In the genomic region with DNA sequence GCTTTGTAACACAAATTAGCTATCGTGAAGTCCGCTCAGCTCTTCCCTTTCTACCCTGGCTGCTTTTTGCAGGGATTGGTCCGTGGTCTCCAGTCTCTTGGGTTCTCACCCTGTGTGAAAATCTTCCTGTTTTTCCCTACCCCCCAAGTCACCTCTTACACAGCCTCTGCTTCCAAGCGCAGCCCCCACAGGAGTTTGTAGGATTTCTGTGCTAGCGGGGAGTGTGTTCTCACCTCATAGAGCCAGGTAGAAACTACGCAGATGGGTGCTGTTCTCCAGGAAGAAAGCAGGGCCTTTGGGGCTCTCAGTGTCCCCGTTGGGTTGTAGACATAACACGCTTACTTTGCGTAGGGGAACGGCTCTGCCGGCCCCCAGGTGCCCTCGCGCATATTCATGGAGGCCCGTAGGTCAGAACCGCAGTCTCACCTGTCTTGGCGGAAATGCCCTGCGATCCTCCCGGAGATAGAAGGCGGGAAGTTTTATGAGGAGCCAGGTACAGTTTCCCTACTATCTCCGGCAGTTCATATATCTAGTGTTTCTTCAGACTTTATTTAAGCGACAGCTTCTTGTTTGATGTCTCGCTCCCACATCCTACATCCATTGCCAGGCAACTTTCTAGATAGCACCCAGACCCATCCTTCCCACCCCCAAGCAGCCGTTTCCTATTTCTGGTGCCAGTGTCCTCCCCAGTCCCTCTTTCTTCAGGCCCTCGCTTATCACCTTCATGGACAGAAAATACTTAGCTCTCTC, we compare ENCODE assay signal across 8 cellular contexts. TPM values are rescaled to one million over a fixed set of nuclear protein-coding genes. Genes with fewer than 3 reads are reported as not detected.
DNase-seq lines count a peak whose midpoint lies in the region; FAIRE-seq and TF ChIP-seq lines count a peak whose summit lies in the region.
"Not testable (repeated sequence)": the region's sequence is repeated elsewhere in the genome, so short reads cannot be mapped to it uniquely, and the experiment has no call there.

No MANE protein-coding gene starts in this region.

- H3K9me3 ChIP-seq in BE2C; GM23248 (ENCODE audit: low read depth); H1 (ENCODE audit: insufficient read depth in 2 of 2, low read depth in 1 of 2, low read length in 1 of 2); mesodermal cell (ENCODE audit: control insufficient read depth, low read length): not testable (repeated sequence)

- H3K23me2 ChIP-seq in H1 (ENCODE audit: low read depth, low read length): not testable (repeated sequence)

- H3K4me1 Mint-ChIP-seq in activated T-cell treated with anti-CD3 and anti-CD28 coated beads, Interleukin-2, amount 50 U/mL, for 24 hours (ENCODE audit: low read depth): peaks cover 44% of the 10 kb centered on the region

- not testable (repeated sequence) for H3K14ac ChIP-seq in H1 (ENCODE audit: insufficient read length)

- H3K9me3 Mint-ChIP-seq in activated T-cell treated with anti-CD3 and anti-CD28 coated beads, Interleukin-2, amount 50 U/mL, for 24 hours: not testable (repeated sequence)

- H2BK20ac ChIP-seq in H1 (ENCODE audit: low read length): not testable (repeated sequence)

- H3K36me3 Mint-ChIP-seq in activated T-cell treated with anti-CD3 and anti-CD28 coated beads, Interleukin-2, amount 50 U/mL, for 24 hours (ENCODE audit: low read depth): not testable (repeated sequence)

- peak overlapping the region; percentile 100 for H3K27ac Mint-ChIP-seq in activated T-cell treated with anti-CD3 and anti-CD28 coated beads, Interleukin-2, amount 50 U/mL, for 24 hours

- H3K4me2 ChIP-seq in GM23248 (ENCODE audit: unreplicated experiment): not testable (repeated sequence)
- peak overlapping the region; percentile 70 to 91 for H3K4me2 ChIP-seq in H1 (ENCODE audit: insufficient read depth in 1 of 2, low read depth in 2 of 2, low read length in 2 of 2)

- not testable (repeated sequence) for H2BK15ac ChIP-seq in H1 (ENCODE audit: low read length)

- DNase-seq in BE2C: peak; percentile 28
- peak; percentile 87 for DNase-seq in GM23248
- DNase-seq in NCI-H1092 (lab: John Stamatoyannopoulos, UW): peak; percentile 65
- DNase-seq in SIG-M5 treated with dmso at 0.1 percent for 504 hours (lab: John Stamatoyannopoulos, UW; ENCODE audit: unreplicated experiment): peak; percentile 44
- DNase-seq in activated T-cell treated with anti-CD3 and anti-CD28 coated beads, Interleukin-2, amount 50 U/mL, for 24 hours: peak; percentile 88
- DNase-seq in H1 (ENCODE audit: low read depth in 1 of 2, low spot score in 2 of 2): peak in 1 of 2 experiments; percentile 78
- DNase-seq in stimulated activated CD4-positive, alpha-beta T cell treated with anti-CD3 and anti-CD28 coated beads, Interleukin-4, amount 100 ng/mL, for 48 hours (ENCODE audit: low read depth in 2 of 2): peak; percentile 68 to 71

- POLR2A ChIA-PET in H1 (lab: Charles Lee; ENCODE audit: partially characterized antibody): interaction anchor here (0.8 to 2.8 kb wide), 8 partner anchors 8 to 258 kb away, joined by 3 to 28 read pairs (median 3); partner anchors contain the start of gene CROCC

- H2BK12ac ChIP-seq in H1 (ENCODE audit: low read depth, low read length): not testable (repeated sequence)

- CTCF ChIA-PET in H1 (lab: Charles Lee; ENCODE audit: partially characterized antibody): interaction anchor here (0.7 to 1.4 kb wide), 4 partner anchors 11 to 330 kb away, joined by 3 to 5 read pairs (median 3); no protein-coding TSS in a partner anchor

- not testable (repeated sequence) for H4K20me1 ChIP-seq in GM23248 (ENCODE audit: insufficient read depth); H1 (replicated peaks in 1 of 2; ENCODE audit: control insufficient read depth in 1 of 2, insufficient read depth in 2 of 2, low read length in 2 of 2)

- H3K4me3 Mint-ChIP-seq in activated T-cell treated with anti-CD3 and anti-CD28 coated beads, Interleukin-2, amount 50 U/mL, for 24 hours: peak overlapping the region; percentile 78

- H4K5ac ChIP-seq in H1 (ENCODE audit: insufficient read length, low read depth, low read length): peak overlapping the region; percentile 80

- H3K27ac ChIP-seq in GM23248 (peak overlapping the region; percentile 43), H1 (ENCODE audit: low read depth, low read length) (peak overlapping the region; percentile 86), mesodermal cell (ENCODE audit: low read depth, low read length, severe bottlenecking) (peak overlapping the region; percentile 98)

- H3K36me3 ChIP-seq in BE2C; GM23248 (ENCODE audit: low read depth); H1 (ENCODE audit: control insufficient read depth in 2 of 4, insufficient read depth in 4 of 4, low read length in 3 of 4); mesodermal cell (ENCODE audit: control insufficient read depth, insufficient read depth, low read length): not testable (repeated sequence)

- peak overlapping the region; percentile 54 for H3K4me3 ChIP-seq in BE2C (ENCODE audit: low read depth, low read length)
- H3K4me3 ChIP-seq in GM23248: 0 out of 2 replicates have a peak overlapping the region, but pooled peaks have one; percentile 25
- peak overlapping the region; percentile 39 to 59 (median 42); a peak in 7 of 8 replicates for H3K4me3 ChIP-seq in H1 (ENCODE audit: extremely low read depth in 1 of 4, insufficient read depth in 2 of 4, low read depth in 3 of 4, low read length in 4 of 4)
- H3K4me3 ChIP-seq in mesodermal cell (ENCODE audit: extremely low read depth, insufficient read depth, low read length, poor library complexity, severe bottlenecking): peak overlapping the region; percentile 18

- H3K9ac ChIP-seq in GM23248: not testable (repeated sequence)
- H3K9ac ChIP-seq in H1 (replicated peaks in 1 of 4; ENCODE audit: extremely low read depth in 1 of 4, low read depth in 3 of 4, low read length in 3 of 4): peak overlapping the region in 3 of 4 experiments; percentile 38 to 57 (median 49); a peak in 6 of 7 replicates

- not testable (repeated sequence) for H3K79me1 ChIP-seq in H1 (ENCODE audit: low read depth, low read length)

- not testable (repeated sequence) for H4K91ac ChIP-seq in H1 (replicated peaks; ENCODE audit: insufficient read length, low read length)

- H2AK5ac ChIP-seq in H1 (ENCODE audit: low read depth, low read length): 0 out of 2 replicates have a peak overlapping the region, but pooled peaks have one; percentile 53

- peak overlapping the region; percentile 22 for H2BK120ac ChIP-seq in H1 (replicated peaks; ENCODE audit: low read depth, low read length)

- TF ChIP-seq EP300 in H1 (IDR thresholded peaks at IDR 0.05; ENCODE audit: borderline replicate concordance in 1 of 2, low read depth in 2 of 2, low read length in 2 of 2): not testable (repeated sequence)

- H3K27me3 ChIP-seq in BE2C; GM23248 (replicated peaks; ENCODE audit: insufficient read depth); H1 (replicated peaks in 1 of 4; ENCODE audit: control insufficient read depth in 3 of 4, extremely low read depth in 1 of 4, insufficient read depth in 3 of 4, low read length in 3 of 4): not testable (repeated sequence)

- peak overlapping the region; percentile 71 for H3K18ac ChIP-seq in H1 (ENCODE audit: extremely low read depth, low read length)

- H3F3A ChIP-seq in GM23248 (ENCODE audit: insufficient read depth): peaks cover 20% of the 10 kb centered on the region

- peak overlapping the region; percentile 78; the same call in 1 of the 2 replicates for H2BK5ac ChIP-seq in H1 (ENCODE audit: low read depth, low read length)

- not testable (repeated sequence) for H3K4ac ChIP-seq in H1 (replicated peaks; ENCODE audit: insufficient read length, low read depth, low read length)

- H3K79me2 ChIP-seq in GM23248 (ENCODE audit: insufficient read depth); H1 (ENCODE audit: control insufficient read depth in 1 of 2, insufficient read depth in 2 of 2, low read length in 2 of 2): not testable (repeated sequence)

- H3K23ac ChIP-seq in H1 (ENCODE audit: insufficient read length): not testable (repeated sequence)

- 14 to 17% methylated on average over 23 to 24 of the region's 24 CpGs for WGBS in GM23248 (ENCODE audit: low coverage in 1 of 2, low lambda C conversion rate in 2 of 2, missing lambda C conversion rate in 2 of 2), 2 experiments
- 9% methylated on average over 22 of the region's 24 CpGs; no CpG with 5 or more reads in 1 of the 2 experiments for WGBS in H1 (ENCODE audit: extremely low coverage in 1 of 2, insufficient coverage in 1 of 2, insufficient read length in 1 of 2, insufficient replicate concordance in 2 of 2, low coverage in 1 of 2, low lambda C conversion rate in 2 of 2, missing lambda C conversion rate in 1 of 2), 2 experiments
- 17 to 18% methylated on average over 17 to 19 of the region's 24 CpGs for WGBS in mesodermal cell (ENCODE audit: insufficient coverage in 2 of 2), 2 experiments

- FAIRE-seq in H1 (lab: Jason Lieb, UNC): not testable (repeated sequence)

- H3K56ac ChIP-seq in H1 (replicated peaks; ENCODE audit: insufficient read length, low read depth, low read length): peak overlapping the region; percentile 53

- H4K8ac ChIP-seq in H1 (ENCODE audit: extremely low read depth, insufficient read depth, low read length): peak overlapping the region; percentile 89; the same call in 1 of the 2 replicates

- not testable (repeated sequence) for H3K27me3 Mint-ChIP-seq in activated T-cell treated with anti-CD3 and anti-CD28 coated beads, Interleukin-2, amount 50 U/mL, for 24 hours

- not testable (repeated sequence) for TF ChIP-seq CTCF in BE2C (IDR thresholded peaks at IDR 0.05; ENCODE audit: low read depth, low read length); H1 (IDR thresholded peaks at IDR 0.05; ENCODE audit: control extremely low read depth in 1 of 3, insufficient read depth in 1 of 3, low read depth in 1 of 3, low read length in 3 of 3)

- H3K4me1 ChIP-seq in BE2C; GM23248 (ENCODE audit: insufficient read depth); H1 (replicated peaks in 1 of 4; ENCODE audit: control insufficient read depth in 3 of 4, insufficient read depth in 4 of 4, low read length in 3 of 4); mesodermal cell (ENCODE audit: control insufficient read depth, insufficient read depth, low read length, poor library complexity, severe bottlenecking): not testable (repeated sequence)

- not testable (repeated sequence) for TF ChIP-seq POLR2A in H1 (IDR thresholded peaks at IDR 0.05; ENCODE audit: control extremely low read depth in 1 of 2, low read depth in 2 of 2, low read length in 2 of 2)

- in situ Hi-C loops in GM23248 (cut with MboI): not testable (repeated sequence)

- not testable (repeated sequence) for TF ChIP-seq RAD21 in H1 (IDR thresholded peaks at IDR 0.05 in 1 of 2, conservative IDR thresholded peaks at IDR 0.05 in 1 of 2; ENCODE audit: low read depth in 2 of 2, low read length in 2 of 2)

- not testable (repeated sequence) for H3K9me2 ChIP-seq in GM23248 (ENCODE audit: insufficient read depth)

- not testable (repeated sequence) for H2AFZ ChIP-seq in GM23248; H1 (ENCODE audit: low read length)

RNA-seq across cellular contexts. Expression of gene RNU1-2, which starts 0.7 kb away (rescaled TPM):
- 5.0 TPM for polyA plus RNA-seq in BE2C (2012; ENCODE audit: insufficient read depth, insufficient read length, low read depth)
- total RNA-seq in GM23248 (2014; rRNA removed; shearing (Covaris generic)): under 0.01 TPM in 1 of 2 replicates, not detected in the other
- polyA plus RNA-seq in GM23248 (2016; fragmentation: Nextera tagmentation; extraction: Ambion mirVana): not detected in 2 replicates
- total RNA-seq in H1 (2021; fragmentation: NEBNext Ultra II Directional; extraction: Animal tissue kit (Norgen Biotek cat#: 25700)): 1,303 and 1,497 TPM in 2 replicates
- polyA plus RNA-seq in H1 (2011; rRNA removed): under 0.01 and 145 TPM in 2 replicates
- under 0.01 TPM for polyA plus RNA-seq in H1 (2011; cell fraction: cytosol; rRNA removed)
- under 0.01 TPM for polyA plus RNA-seq in H1 (2011; cell fraction: nucleus; rRNA removed)
- polyA plus RNA-seq in H1 (2012, experiment 1 of 2): 20.3 to 94.3 TPM in 2 of 4 replicates, not detected in the others
- not detected for polyA plus RNA-seq in H1 (2012, experiment 2 of 2)
- not detected for polyA plus RNA-seq in H1 (2013, experiment 1 of 2)
- not detected for polyA plus RNA-seq in H1 (2013, experiment 2 of 2)
- polyA minus RNA-seq in H1 (2011; rRNA and poly(A)+ RNA removed): 10,411 and 22,262 TPM in 2 replicates
- polyA minus RNA-seq in H1 (2011; cell fraction: cytosol; rRNA and poly(A)+ RNA removed): 59,319 TPM
- 43,973 TPM for polyA minus RNA-seq in H1 (2011; cell fraction: nucleus; rRNA and poly(A)+ RNA removed)
- polyA plus RNA-seq in mesodermal cell (2013, experiment 1 of 2): 6,211 TPM
- polyA plus RNA-seq in mesodermal cell (2013, experiment 2 of 2): 13,330 TPM

RNA-seq across cellular contexts. Expression of gene CROCC, which starts 25.2 kb away (rescaled TPM):
- 20.4 TPM for polyA plus RNA-seq in BE2C (2012; ENCODE audit: insufficient read depth, insufficient read length, low read depth)
- 17.6 and 24.0 TPM in 2 replicates for total RNA-seq in GM23248 (2014; rRNA removed; shearing (Covaris generic))
- polyA plus RNA-seq in GM23248 (2016; fragmentation: Nextera tagmentation; extraction: Ambion mirVana): 5.2 and 7.0 TPM in 2 replicates
- 39.5 and 42.3 TPM in 2 replicates for total RNA-seq in H1 (2021; fragmentation: NEBNext Ultra II Directional; extraction: Animal tissue kit (Norgen Biotek cat#: 25700))
- polyA plus RNA-seq in H1 (2011; rRNA removed): 12.1 and 24.9 TPM in 2 replicates
- polyA plus RNA-seq in H1 (2011; cell fraction: cytosol; rRNA removed): 35.6 TPM
- 147 TPM for polyA plus RNA-seq in H1 (2011; cell fraction: nucleus; rRNA removed)
- 32.4 to 53.1 TPM (median 44.9 TPM) in 4 replicates for polyA plus RNA-seq in H1 (2012, experiment 1 of 2)
- 16.9 TPM for polyA plus RNA-seq in H1 (2012, experiment 2 of 2)
- polyA plus RNA-seq in H1 (2013, experiment 1 of 2): 20.0 TPM
- polyA plus RNA-seq in H1 (2013, experiment 2 of 2): 18.9 TPM
- 13.7 and 18.3 TPM in 2 replicates for polyA minus RNA-seq in H1 (2011; rRNA and poly(A)+ RNA removed)
- polyA minus RNA-seq in H1 (2011; cell fraction: cytosol; rRNA and poly(A)+ RNA removed): 29.4 TPM
- polyA minus RNA-seq in H1 (2011; cell fraction: nucleus; rRNA and poly(A)+ RNA removed): 44.5 TPM
- polyA plus RNA-seq in mesodermal cell (2013, experiment 1 of 2): 16.8 TPM
- 14.4 TPM for polyA plus RNA-seq in mesodermal cell (2013, experiment 2 of 2)

Comparison
In these comparisons a context has a peak if more than half of its experiments do, and no peak if none do; other contexts are left out.
1. H3K27ac ChIP-seq: peak in every context shown above with its lines; median percentile 98 in mesodermal cell; 86 in H1; 43 in GM23248.
2. RNA of gene RNU1-2, which starts 0.7 kb away (total RNA-seq): 1,303 to 1,497 TPM in H1; under 0.01 TPM in GM23248; every median in the first group is over 1,000 times any median in the second.
3. Peak in every context shown above with its lines, with median percentiles within 50 percentile points of each other: H3K4me3 ChIP-seq.